In the genomic region with DNA sequence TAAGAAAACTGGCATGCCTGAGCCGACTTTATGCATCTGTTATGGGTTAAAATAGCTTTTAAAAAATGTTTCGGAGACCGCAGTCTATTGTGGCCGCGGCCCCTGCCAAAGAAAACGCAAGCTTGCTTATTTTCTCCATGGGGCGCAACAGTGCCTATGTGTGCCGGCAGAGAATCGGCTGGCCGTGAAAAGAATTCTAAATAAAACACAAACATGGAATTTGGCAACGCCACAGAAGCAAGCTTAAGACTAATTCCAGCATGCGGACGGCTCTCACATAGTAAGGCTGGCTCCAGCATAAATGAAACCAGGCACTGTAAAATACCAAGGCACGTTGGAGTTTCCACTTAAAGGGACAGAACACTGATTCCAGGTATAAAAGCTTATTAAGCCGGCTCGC, we compare ENCODE assay signal across 1 cellular context.
TF ChIP-seq lines count a peak whose summit lies in the region.

No MANE protein-coding gene starts in this region.

TF ChIP-seq in GM23338, 12 proteins besides CTCF, POLR2A, EP300 and RAD21 (continued from another document):
- TF ChIP-seq ZNF462 (CRISPR knock-in tag; IDR thresholded peaks at IDR 0.05) = no peak
